ENCODE assay signal across 16 cellular contexts in the genomic region with DNA sequence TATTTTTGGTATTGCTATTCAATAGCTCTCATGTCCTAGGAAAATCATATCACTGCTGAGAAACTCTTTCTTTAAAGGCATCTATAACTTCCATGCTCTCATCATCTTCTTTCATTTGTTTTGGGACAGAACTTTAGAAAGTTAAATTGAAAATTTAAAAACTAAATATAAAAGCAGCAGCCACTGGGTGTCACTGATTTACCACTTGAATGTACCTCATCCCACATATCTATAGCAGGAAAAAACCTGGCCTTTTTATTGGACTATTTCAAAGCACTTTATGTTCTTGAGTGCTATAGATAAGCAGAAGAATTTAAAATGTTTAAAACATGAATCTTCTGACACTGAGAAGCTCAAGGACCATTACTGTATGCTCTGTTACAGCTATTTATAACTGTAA.
DNase-seq lines count a peak whose midpoint lies in the region; ATAC-seq, FAIRE-seq and TF ChIP-seq lines count a peak whose summit lies in the region.
"Had no signal": no experiment of that assay in that cellular context is flagged by ENCODE, and none has a peak within 500 bp of the region (broad histone marks: within the 10 kb centered on the region; RNA-seq: fewer than 3 reads in every experiment).

No MANE protein-coding gene starts in this region.

- H3K4me2 ChIP-seq in OCI-LY3 (ENCODE audit: low read length) (peak overlapping the region; percentile 58), osteoblast (ENCODE audit: insufficient read depth, low read length) (no peak overlapping the region)

- H3K36me3 Mint-ChIP-seq in activated T-cell treated with anti-CD3 and anti-CD28 coated beads, Interleukin-2, amount 50 U/mL, for 72 hours (ENCODE audit: insufficient read depth in 2 of 2) = peaks cover 3 to 4% of the 10 kb centered on the region in 2 donors
- H3K36me3 Mint-ChIP-seq: CD8-positive, alpha-beta memory T cell had no signal

- no peaks in the 10 kb centered on the region for H3K4me1 Mint-ChIP-seq in activated T-cell treated with anti-CD3 and anti-CD28 coated beads, Interleukin-2, amount 50 U/mL, for 72 hours (ENCODE audit: low read depth)
- H3K4me1 Mint-ChIP-seq: CD8-positive, alpha-beta memory T cell; central memory CD8-positive, alpha-beta T cell had no signal

- no peak overlapping the region; the same call in 1 of the 2 replicates for H3K9ac ChIP-seq in OCI-LY3 (ENCODE audit: low read length)

- H3K4me3 Mint-ChIP-seq in activated T-cell treated with anti-CD3 and anti-CD28 coated beads, Interleukin-2, amount 50 U/mL, for 72 hours = no peak overlapping the region
- H3K4me3 Mint-ChIP-seq: CD8-positive, alpha-beta memory T cell; central memory CD8-positive, alpha-beta T cell had no signal

- H3K4me3 ChIP-seq in OCI-LY3 (ENCODE audit: low read length) = peak overlapping the region; percentile 35
- no peak overlapping the region for H3K4me3 ChIP-seq in osteoblast (ENCODE audit: insufficient read depth, low read length)

- peaks cover 12% of the 10 kb centered on the region for H3K4me1 ChIP-seq in OCI-LY3 (ENCODE audit: low read length)
- H3K4me1 ChIP-seq in osteoblast (ENCODE audit: insufficient read depth, low read length) = no peaks in the 10 kb centered on the region

- DNase-seq in D721Med (ENCODE audit: insufficient read length, low spot score) (no peak), osteoblast (ENCODE audit: insufficient read length, low spot score, missing footprints) (peak; percentile 73), DMS153 treated with DMSO at 0.1 percent for 48 hours (lab: John Stamatoyannopoulos, UW; ENCODE audit: unreplicated experiment) (no peak)
- DNase-seq in activated T-cell treated with anti-CD3 and anti-CD28 coated beads, Interleukin-2, amount 50 U/mL, for 72 hours = no peak
- DNase-seq: activated CD4-positive, alpha-beta T cell treated with anti-CD3 and anti-CD28 coated beads for 4 hours; CD8-positive, alpha-beta memory T cell; GOT3; NCI-H1436 treated with DMSO at 0.1 percent for 48 hours; occipital lobe; stimulated activated naive CD4-positive, alpha-beta T cell treated with Interleukin-2 at 50 U/mL for 16 hours; SW 1271 had no signal

- peaks cover 20% of the 10 kb centered on the region for H3K27me3 Mint-ChIP-seq in activated T-cell treated with anti-CD3 and anti-CD28 coated beads, Interleukin-2, amount 50 U/mL, for 72 hours (ENCODE audit: low read depth)

- H3K9me3 ChIP-seq in OCI-LY3 (ENCODE audit: insufficient read depth, low read length) = no peaks in the 10 kb centered on the region
- no peaks in the 10 kb centered on the region for H3K9me3 ChIP-seq in osteoblast (ENCODE audit: low read depth, low read length)

- FAIRE-seq in D721Med (lab: Jason Lieb, UNC) (no peak), endometrium (lab: Jason Lieb, UNC) (peak; percentile 90)

- H4K20me1 ChIP-seq in OCI-LY3 (ENCODE audit: insufficient read depth, low read length) = no peaks in the 10 kb centered on the region
- H4K20me1 ChIP-seq in osteoblast (ENCODE audit: insufficient read depth, low read length) = peaks cover 2% of the 10 kb centered on the region

- H3K36me3 ChIP-seq in OCI-LY3 (replicated peaks; ENCODE audit: low read depth, low read length) (no peaks in the 10 kb centered on the region), osteoblast (ENCODE audit: insufficient read depth, low read length) (no peaks in the 10 kb centered on the region)

- H3K9me3 Mint-ChIP-seq in activated T-cell treated with anti-CD3 and anti-CD28 coated beads, Interleukin-2, amount 50 U/mL, for 72 hours = peaks cover 0 to 4% of the 10 kb centered on the region in 2 donors

- H2AFZ ChIP-seq in OCI-LY3 (ENCODE audit: low read depth, low read length) (peak overlapping the region; percentile 40), osteoblast (ENCODE audit: low read length) (no peak overlapping the region)

- H3K79me2 ChIP-seq in OCI-LY3 (ENCODE audit: low read length) (no peaks in the 10 kb centered on the region), osteoblast (ENCODE audit: insufficient read depth, low read length) (no peaks in the 10 kb centered on the region)

- ATAC-seq in activated T-cell treated with anti-CD3 and anti-CD28 coated beads, Interleukin-2, amount 50 U/mL, for 72 hours (replicated peaks in 1 of 2) = no peak
- ATAC-seq in HG03442 (IDR thresholded peaks at IDR 0.05; ENCODE audit: unreplicated experiment) = no peak
- ATAC-seq in HG03196 (IDR thresholded peaks at IDR 0.05; ENCODE audit: unreplicated experiment) = no peak

- H3K27me3 ChIP-seq in OCI-LY3 (ENCODE audit: low read depth, low read length) = no peaks in the 10 kb centered on the region
- H3K27me3 ChIP-seq in osteoblast (ENCODE audit: insufficient read depth, low read length) = no peaks in the 10 kb centered on the region

- H3K27ac ChIP-seq in OCI-LY3 (ENCODE audit: low read length) (no peak overlapping the region), osteoblast (ENCODE audit: low read depth, low read length) (no peak overlapping the region)

- peak; percentile 22 for TF ChIP-seq CTCF in D721Med (IDR thresholded peaks at IDR 0.05; ENCODE audit: insufficient read depth, missing control alignments)
- peak; percentile 70 for TF ChIP-seq CTCF in OCI-LY3 (IDR thresholded peaks at IDR 0.05; ENCODE audit: low read depth, low read length)
- peak; percentile 32 for TF ChIP-seq CTCF in osteoblast (IDR thresholded peaks at IDR 0.05; ENCODE audit: extremely low read depth, low read depth, low read length)

- no peak overlapping the region for H3K27ac Mint-ChIP-seq in activated T-cell treated with anti-CD3 and anti-CD28 coated beads, Interleukin-2, amount 50 U/mL, for 72 hours
- H3K27ac Mint-ChIP-seq: CD8-positive, alpha-beta memory T cell had no signal
